In the genomic region with DNA sequence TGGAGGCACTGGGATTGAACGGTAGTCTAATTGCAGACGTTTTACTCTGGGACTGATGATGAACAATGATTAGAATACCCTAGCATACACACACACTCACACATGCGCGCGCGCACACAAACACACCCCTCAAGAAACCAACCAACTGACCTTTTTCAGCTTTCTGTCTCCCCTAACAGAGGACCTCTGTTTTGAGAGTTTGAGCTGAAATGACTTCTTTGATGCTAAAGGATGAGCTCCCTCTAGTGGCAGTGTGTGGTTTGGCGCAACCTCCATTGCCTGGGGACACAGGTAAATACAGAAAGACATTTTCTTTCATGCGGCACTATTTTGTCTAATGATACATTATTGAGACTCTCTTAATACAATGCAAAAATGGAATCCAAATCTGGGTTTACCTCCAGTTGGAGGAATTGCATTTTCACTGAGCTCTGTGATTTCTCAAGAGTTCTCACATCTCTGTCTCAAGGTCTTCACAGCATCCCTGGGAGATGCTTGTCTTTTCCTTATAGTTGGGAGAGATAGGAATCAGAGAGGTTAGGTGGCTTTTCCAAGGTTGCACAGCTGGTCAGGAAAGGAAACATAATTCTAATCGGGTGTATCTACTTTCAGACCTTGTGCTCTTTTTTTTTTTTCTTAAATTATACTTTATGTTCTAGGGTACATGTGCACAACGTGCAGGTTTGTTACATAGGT, we compare ENCODE assay signal across 8 cellular contexts.
DNase-seq lines count a peak whose midpoint lies in the region; ATAC-seq and TF ChIP-seq lines count a peak whose summit lies in the region.

No MANE protein-coding gene starts in this region.

- no peak overlapping the region for H3K18ac ChIP-seq in mesenchymal stem cell (ENCODE audit: low read depth in 1 of 2, low read length in 2 of 2)

- H2BK15ac ChIP-seq in mesenchymal stem cell (ENCODE audit: low read depth, poor library complexity, severe bottlenecking), result no peak overlapping the region

- H2AK5ac ChIP-seq in mesenchymal stem cell (ENCODE audit: low read length, severe bottlenecking), result no peak overlapping the region

- no peak overlapping the region for H3K4me2 ChIP-seq in mesenchymal stem cell (ENCODE audit: low read length, poor library complexity, severe bottlenecking)

- no peak overlapping the region for H3K4me3 ChIP-seq in mesenchymal stem cell (ENCODE audit: insufficient read depth in 1 of 2, low read depth in 1 of 2, low read length in 2 of 2)

- peaks cover 2% of the 10 kb centered on the region for H3K4me1 ChIP-seq in mesenchymal stem cell (ENCODE audit: control insufficient read depth, insufficient read depth, low read depth, low read length)

- no peaks in the 10 kb centered on the region for H3K79me1 ChIP-seq in mesenchymal stem cell (replicated peaks; ENCODE audit: low read length, poor library complexity, severe bottlenecking)

- no peaks in the 10 kb centered on the region for H3K36me3 ChIP-seq in mesenchymal stem cell (ENCODE audit: control insufficient read depth in 1 of 2, insufficient read depth in 2 of 2, low read depth in 1 of 2, low read length in 2 of 2)

- no peak overlapping the region for H2BK5ac ChIP-seq in mesenchymal stem cell (ENCODE audit: low read depth, low read length, poor library complexity, severe bottlenecking)

- H2BK12ac ChIP-seq in mesenchymal stem cell (ENCODE audit: low read length in 2 of 2), result no peak overlapping the region

- TF ChIP-seq POLR2A in GM18505 (IDR thresholded peaks at IDR 0.05; ENCODE audit: borderline replicate concordance, extremely low read depth, insufficient read depth, insufficient read length), result no peak

- no peak overlapping the region for H3K27ac ChIP-seq in mesenchymal stem cell (ENCODE audit: low read length, poor library complexity, severe bottlenecking)

- DNase-seq in AG08395 (ENCODE audit: low spot score) (peak; percentile 39), NCI-H524 (lab: John Stamatoyannopoulos, UW) (peak; percentile 73 to 88), dermis microvascular lymphatic vessel endothelial cell (ENCODE audit: low read depth in 2 of 2) (peak; percentile 27 to 56), mesenchymal stem cell (peak; percentile 54)
- peak; percentile 56 for DNase-seq in activated CD4-positive, alpha-beta T cell treated with anti-CD3 and anti-CD28 coated beads, Interleukin-2, amount 50 U/mL, for 1 hour
- peak; percentile 20 to 44 for DNase-seq in stimulated activated CD8-positive, alpha-beta memory T cell treated with anti-CD3 and anti-CD28 coated beads, Interleukin-4, amount 100 ng/mL, for 4 hours (ENCODE audit: low read depth in 2 of 2, low spot score in 1 of 2)

- H3K27me3 ChIP-seq in mesenchymal stem cell (ENCODE audit: control insufficient read depth in 1 of 2, insufficient read depth in 1 of 2, low read length in 2 of 2), result no peaks in the 10 kb centered on the region

- H4K91ac ChIP-seq in mesenchymal stem cell (ENCODE audit: low read length), result no peak overlapping the region

- H3K4ac ChIP-seq in mesenchymal stem cell (ENCODE audit: low read depth in 1 of 2, low read length in 2 of 2), result no peak overlapping the region

- H3K9ac ChIP-seq in mesenchymal stem cell (ENCODE audit: low read length), result no peak overlapping the region

- no peak overlapping the region for H3K23ac ChIP-seq in mesenchymal stem cell (ENCODE audit: low read length in 2 of 2)

- no peak overlapping the region for H3K14ac ChIP-seq in mesenchymal stem cell (ENCODE audit: low read length in 2 of 2)

- H2AFZ ChIP-seq in mesenchymal stem cell (ENCODE audit: low read depth, low read length), result no peak overlapping the region

- no peak overlapping the region for H2BK120ac ChIP-seq in mesenchymal stem cell (ENCODE audit: low read depth, low read length)

- no peaks in the 10 kb centered on the region for H3K9me3 ChIP-seq in mesenchymal stem cell (ENCODE audit: control insufficient read depth, low read length)

- no peak overlapping the region for H4K8ac ChIP-seq in mesenchymal stem cell (ENCODE audit: low read length)

- WGBS in mesenchymal stem cell, result 77% methylated on average over 4 of the region's 10 CpGs

- ATAC-seq in GM18505 (IDR thresholded peaks at IDR 0.05; ENCODE audit: unreplicated experiment), result peak; percentile 47
- ATAC-seq in HG03135 (IDR thresholded peaks at IDR 0.05; ENCODE audit: unreplicated experiment), result peak; percentile 42
